ENCODE assay signal across 8 cellular contexts in the genomic region with DNA sequence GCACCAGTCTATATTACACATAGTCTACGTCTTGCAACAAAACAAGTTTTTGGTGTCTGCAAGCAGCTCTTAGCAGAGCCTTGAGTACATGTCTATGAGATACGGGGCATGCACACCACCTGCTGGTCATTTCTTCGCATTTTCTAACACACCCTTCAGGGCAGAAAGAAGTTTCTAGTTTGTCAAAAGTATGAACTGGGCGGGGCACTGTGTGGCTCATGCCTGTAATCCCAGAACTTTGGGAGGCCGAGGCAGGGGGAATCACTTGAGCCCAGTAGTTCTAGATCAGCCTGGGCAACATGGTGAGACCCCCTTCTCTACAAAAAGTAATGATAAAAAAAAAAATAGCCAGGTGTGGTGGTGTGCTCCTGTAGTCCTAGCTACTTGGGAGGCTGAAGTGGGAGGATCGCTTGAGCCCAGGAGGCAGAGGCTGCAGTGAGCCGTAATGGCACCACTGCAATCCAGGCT.
DNase-seq lines count a peak whose midpoint lies in the region; ATAC-seq and TF ChIP-seq lines count a peak whose summit lies in the region.

No MANE protein-coding gene starts in this region.

- H3K9me3 Mint-ChIP-seq in activated CD4-positive, alpha-beta memory T cell treated with anti-CD3 and anti-CD28 coated beads for 36 hours = no peaks in the 10 kb centered on the region

- peaks cover 8% of the 10 kb centered on the region for H3K27me3 Mint-ChIP-seq in activated CD4-positive, alpha-beta memory T cell treated with anti-CD3 and anti-CD28 coated beads for 36 hours

- POLR2A ChIA-PET in activated CD4-positive, alpha-beta memory T cell treated with anti-CD3 and anti-CD28 coated beads for 36 hours (lab: Charles Lee) = interaction anchor here (0.6 to 1.9 kb wide), 4 partner anchors 30 to 78 kb away, joined by 3 to 5 read pairs (median 4); a partner anchor contains a TSS

- peaks cover 16% of the 10 kb centered on the region for H3K4me1 Mint-ChIP-seq in activated CD4-positive, alpha-beta memory T cell treated with anti-CD3 and anti-CD28 coated beads for 36 hours (ENCODE audit: low read depth)

- DNase-seq in AG09309 (ENCODE audit: low read depth) = peak; percentile 80
- peak; percentile 52 for DNase-seq in NCI-H748 (lab: John Stamatoyannopoulos, UW; ENCODE audit: unreplicated experiment)
- DNase-seq in activated CD4-positive, alpha-beta memory T cell treated with anti-CD3 and anti-CD28 coated beads for 36 hours = peak; percentile 87
- peak; percentile 36 for DNase-seq in effector CD8-positive, alpha-beta T cell (lab: John Stamatoyannopoulos, UW)
- peak; percentile 84 for DNase-seq in medulla oblongata (ENCODE audit: extremely low spot score)
- peak; percentile 54 to 56 for DNase-seq in stimulated activated CD8-positive, alpha-beta memory T cell treated with anti-CD3 and anti-CD28 coated beads, Interleukin-15, amount 100 ng/mL, for 48 hours (ENCODE audit: low read depth in 2 of 2)

- H3K4me3 ChIP-seq in AG09309 (ENCODE audit: control insufficient read depth, low read depth, low read length) = no peak overlapping the region

- H3K4me3 Mint-ChIP-seq in activated CD4-positive, alpha-beta memory T cell treated with anti-CD3 and anti-CD28 coated beads for 36 hours = no peak overlapping the region

- CTCF ChIA-PET in activated CD4-positive, alpha-beta memory T cell treated with anti-CD3 and anti-CD28 coated beads for 36 hours (lab: Charles Lee) = interaction anchor here (0.5 to 13.8 kb wide), 24 partner anchors 14 to 344 kb away, joined by 3 to 267 read pairs (median 4); a partner anchor contains a TSS

- H3K36me3 Mint-ChIP-seq in activated CD4-positive, alpha-beta memory T cell treated with anti-CD3 and anti-CD28 coated beads for 36 hours = no peaks in the 10 kb centered on the region

- peak; percentile 74 for TF ChIP-seq CTCF in AG09309 (IDR thresholded peaks at IDR 0.05; ENCODE audit: control insufficient read depth, insufficient read depth, low read depth, low read length, missing control alignments)

- ATAC-seq in GM18858 (IDR thresholded peaks at IDR 0.05; ENCODE audit: unreplicated experiment) (peak; percentile 90), HG03064 (IDR thresholded peaks at IDR 0.05; ENCODE audit: low read depth, unreplicated experiment) (peak; percentile 93)

- no peak overlapping the region for H3K27ac Mint-ChIP-seq in activated CD4-positive, alpha-beta memory T cell treated with anti-CD3 and anti-CD28 coated beads for 36 hours

- intact Hi-C loops in activated CD4-positive, alpha-beta memory T cell treated with anti-CD3 and anti-CD28 coated beads for 36 hours (cut with micrococcal nuclease) = loop anchor here (1.0 to 5.0 kb wide), 6 partner anchors 32 to 706 kb away; no protein-coding TSS in a partner anchor

Comparison
In these comparisons a context has a peak if more than half of its experiments do, and no peak if none do; other contexts are left out.
1. DNase-seq: peak in every context shown above with its lines; median percentile 87 in activated CD4-positive, alpha-beta memory T cell treated with anti-CD3 and anti-CD28 coated beads for 36 hours; 84 in medulla oblongata; 80 in AG09309; 55 in stimulated activated CD8-positive, alpha-beta memory T cell treated with anti-CD3 and anti-CD28 coated beads, Interleukin-15, amount 100 ng/mL, for 48 hours; 52 in NCI-H748; 36 in effector CD8-positive, alpha-beta T cell.